Comparison of ENCODE assay signal across 19 cellular contexts in the genomic region with DNA sequence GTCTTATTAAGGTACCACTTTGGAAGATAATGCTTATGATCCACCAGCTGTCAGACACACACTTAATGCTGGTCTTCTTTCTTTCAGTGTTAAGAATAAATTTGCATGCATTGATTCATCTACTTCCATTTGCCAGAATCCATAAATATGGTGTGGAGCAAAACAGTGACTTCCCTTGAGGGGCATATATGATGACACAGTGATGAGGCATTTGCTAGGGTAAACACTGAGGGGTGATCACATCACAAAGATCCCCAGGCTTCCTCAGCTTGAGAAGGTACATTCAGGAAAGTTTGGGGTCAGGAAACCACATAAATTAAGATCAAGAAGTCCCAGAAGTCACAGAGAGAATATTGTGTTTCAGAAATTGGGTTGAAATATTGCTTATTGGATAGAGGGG. TPM values are rescaled to one million over a fixed set of nuclear protein-coding genes. Genes with fewer than 3 reads are reported as not detected.
DNase-seq lines count a peak whose midpoint lies in the region; ATAC-seq, FAIRE-seq and TF ChIP-seq lines count a peak whose summit lies in the region.
"Had no signal": no experiment of that assay in that cellular context is flagged by ENCODE, and none has a peak within 500 bp of the region (broad histone marks: within the 10 kb centered on the region; RNA-seq: fewer than 3 reads in every experiment).

No MANE protein-coding gene starts in this region.

- no peaks in the 10 kb centered on the region for H3K36me3 ChIP-seq in keratinocyte (ENCODE audit: control insufficient read depth in 2 of 2, extremely low read depth in 1 of 2, insufficient read depth in 2 of 2, low read length in 2 of 2)
- no peaks in the 10 kb centered on the region for H3K36me3 ChIP-seq in tibial nerve
- H3K36me3 ChIP-seq: left ventricle myocardium inferior, SJSA1 had no signal

- H3K36me3 Mint-ChIP-seq in T-helper 2 cell treated with Interferon-gamma antibody and Interleukin-4, amounts not matched to agents 5 μg/mL and 100 μg/mL, for 36 hours (ENCODE audit: low read depth): peaks cover 83% of the 10 kb centered on the region
- peaks cover 93% of the 10 kb centered on the region for H3K36me3 Mint-ChIP-seq in activated CD8-positive, alpha-beta T cell treated with anti-CD3 and anti-CD28 coated beads, Interleukin-2, amount 10 ng/mL, durations not matched to agents 7 days and 5 days (ENCODE audit: low read depth)

- H3K9me1 ChIP-seq in keratinocyte (ENCODE audit: control insufficient read depth, extremely low read depth, insufficient read depth, low read length): no peaks in the 10 kb centered on the region

- TF ChIP-seq EP300 in tibial nerve (IDR thresholded peaks at IDR 0.05): no peak

- H3K4me2 ChIP-seq in keratinocyte (ENCODE audit: control insufficient read depth, extremely low read depth, insufficient read depth, low read depth, low read length): no peak overlapping the region
- H3K4me2 ChIP-seq: smooth muscle cell had no signal

- ATAC-seq in activated CD8-positive, alpha-beta T cell treated with anti-CD3 and anti-CD28 coated beads, Interleukin-2, amount 10 ng/mL, durations not matched to agents 7 days and 5 days: no peak
- ATAC-seq in HG03342 (IDR thresholded peaks at IDR 0.05; ENCODE audit: unreplicated experiment): no peak

- POLR2A ChIA-PET in activated CD8-positive, alpha-beta T cell treated with anti-CD3 and anti-CD28 coated beads, Interleukin-2, amount 10 ng/mL, durations not matched to agents 7 days and 5 days (lab: Charles Lee): interaction anchor here (0.7 to 2.8 kb wide), 4 partner anchors 11 to 63 kb away, joined by 3 to 15 read pairs (median 3); partner anchors contain the start of gene CD96

- H3K4me1 Mint-ChIP-seq in T-helper 2 cell treated with Interferon-gamma antibody and Interleukin-4, amounts not matched to agents 5 μg/mL and 100 μg/mL, for 36 hours (ENCODE audit: low read depth): peaks cover 74% of the 10 kb centered on the region
- H3K4me1 Mint-ChIP-seq in activated CD8-positive, alpha-beta T cell treated with anti-CD3 and anti-CD28 coated beads, Interleukin-2, amount 10 ng/mL, durations not matched to agents 7 days and 5 days (ENCODE audit: low read depth): peaks cover 87% of the 10 kb centered on the region

- no peak overlapping the region for H2AFZ ChIP-seq in keratinocyte (ENCODE audit: control insufficient read depth, low read length)

- H3K4me3 Mint-ChIP-seq in T-helper 2 cell treated with Interferon-gamma antibody and Interleukin-4, amounts not matched to agents 5 μg/mL and 100 μg/mL, for 36 hours: no peak overlapping the region
- no peak overlapping the region for H3K4me3 Mint-ChIP-seq in activated CD8-positive, alpha-beta T cell treated with anti-CD3 and anti-CD28 coated beads, Interleukin-2, amount 10 ng/mL, durations not matched to agents 7 days and 5 days
- H3K4me3 Mint-ChIP-seq: dendritic cell treated with granulocyte-macrophage colony-stimulating factor and Interleukin-4, amounts not matched to agents 40 ng/mL and 50 ng/mL, for 4 days had no signal

- DNase-seq in T-helper 2 cell treated with Interferon-gamma antibody and Interleukin-4, amounts not matched to agents 5 μg/mL and 100 μg/mL, for 36 hours (ENCODE audit: low spot score): no peak
- DNase-seq in T-helper 2 cell (no peak), EL (peak; percentile 84), keratinocyte (ENCODE audit: low read depth, low spot score) (no peak), tibial nerve (ENCODE audit: low spot score in 2 of 2) (no peak), NCI-H524 (lab: John Stamatoyannopoulos, UW) (no peak)
- no peak for DNase-seq in activated CD8-positive, alpha-beta T cell treated with anti-CD3 and anti-CD28 coated beads, Interleukin-2, amount 10 ng/mL, durations not matched to agents 7 days and 5 days
- DNase-seq: 8988T, left ventricle myocardium inferior, NCI-H187, NCI-H446 treated with DMSO at 0.1 percent for 48 hours, posterior cingulate gyrus had no signal

- dilution Hi-C loops in keratinocyte (cut with MboI; ENCODE audit: extremely low pct_ligation_motif_present, low sequenced_read_pairs): no loop called here

- peaks cover 25% of the 10 kb centered on the region for H3K4me1 ChIP-seq in keratinocyte (ENCODE audit: control insufficient read depth, extremely low read depth, insufficient read depth, low read length)
- H3K4me1 ChIP-seq in tibial nerve: no peaks in the 10 kb centered on the region
- H3K4me1 ChIP-seq: left ventricle myocardium inferior had no signal

- H3K27ac Mint-ChIP-seq in T-helper 2 cell treated with Interferon-gamma antibody and Interleukin-4, amounts not matched to agents 5 μg/mL and 100 μg/mL, for 36 hours: peak overlapping the region; percentile 50
- H3K27ac Mint-ChIP-seq in activated CD8-positive, alpha-beta T cell treated with anti-CD3 and anti-CD28 coated beads, Interleukin-2, amount 10 ng/mL, durations not matched to agents 7 days and 5 days: peak overlapping the region; percentile 51
- H3K27ac Mint-ChIP-seq: dendritic cell treated with granulocyte-macrophage colony-stimulating factor and Interleukin-4, amounts not matched to agents 40 ng/mL and 50 ng/mL, for 4 days had no signal

- H3K9me3 ChIP-seq in keratinocyte (ENCODE audit: control insufficient read depth, low read depth, low read length): no peaks in the 10 kb centered on the region
- no peaks in the 10 kb centered on the region for H3K9me3 ChIP-seq in tibial nerve
- H3K9me3 ChIP-seq: left ventricle myocardium inferior, SJSA1 had no signal

- CTCF ChIA-PET in activated CD8-positive, alpha-beta T cell treated with anti-CD3 and anti-CD28 coated beads, Interleukin-2, amount 10 ng/mL, durations not matched to agents 7 days and 5 days (lab: Charles Lee): interaction anchor here (0.7 to 4.9 kb wide), 5 partner anchors 11 to 27 kb away, joined by 3 to 24 read pairs (median 6); partner anchors contain the start of gene ZBED2

- H3K79me2 ChIP-seq in keratinocyte (ENCODE audit: control insufficient read depth, insufficient read depth, low read length): no peaks in the 10 kb centered on the region

- no peak for TF ChIP-seq POLR2A in tibial nerve (IDR thresholded peaks at IDR 0.05)

- TF ChIP-seq CTCF in keratinocyte (optimal IDR thresholded peaks at IDR 0.05 in 1 of 3, IDR thresholded peaks at IDR 0.05 in 1 of 3, conservative IDR thresholded peaks at IDR 0.05 in 1 of 3; ENCODE audit: extremely low read depth in 1 of 3, insufficient read depth in 2 of 3, low read length in 3 of 3): no peak
- no peak for TF ChIP-seq CTCF in tibial nerve (IDR thresholded peaks at IDR 0.05)

- H4K20me1 ChIP-seq in keratinocyte (ENCODE audit: control insufficient read depth, extremely low read depth, insufficient read depth, low read length): no peaks in the 10 kb centered on the region

- H3K27ac ChIP-seq in keratinocyte (ENCODE audit: control insufficient read depth, insufficient read depth, low read length): no peak overlapping the region
- H3K27ac ChIP-seq in tibial nerve: no peak overlapping the region
- H3K27ac ChIP-seq: left ventricle myocardium inferior, SJSA1 had no signal

- H3K27me3 ChIP-seq in keratinocyte (ENCODE audit: control insufficient read depth, extremely low read depth, insufficient read depth, low read length) (no peaks in the 10 kb centered on the region), tibial nerve (no peaks in the 10 kb centered on the region)
- H3K27me3 ChIP-seq: SJSA1 had no signal

- no peak overlapping the region for H3K4me3 ChIP-seq in keratinocyte (ENCODE audit: control insufficient read depth in 2 of 3, extremely low read depth in 1 of 3, insufficient read depth in 2 of 3, low read depth in 1 of 3, low read length in 3 of 3)
- no peak overlapping the region for H3K4me3 ChIP-seq in tibial nerve
- H3K4me3 ChIP-seq: left ventricle myocardium inferior, SJSA1, smooth muscle cell had no signal

- FAIRE-seq in keratinocyte (lab: Jason Lieb, UNC): peak; percentile 23
- FAIRE-seq: GM12891 had no signal

- peaks cover 4% of the 10 kb centered on the region for H3K9me3 Mint-ChIP-seq in T-helper 2 cell treated with Interferon-gamma antibody and Interleukin-4, amounts not matched to agents 5 μg/mL and 100 μg/mL, for 36 hours
- peaks cover 6% of the 10 kb centered on the region for H3K9me3 Mint-ChIP-seq in activated CD8-positive, alpha-beta T cell treated with anti-CD3 and anti-CD28 coated beads, Interleukin-2, amount 10 ng/mL, durations not matched to agents 7 days and 5 days (ENCODE audit: insufficient read depth)
- H3K9me3 Mint-ChIP-seq: dendritic cell treated with granulocyte-macrophage colony-stimulating factor and Interleukin-4, amounts not matched to agents 40 ng/mL and 50 ng/mL, for 4 days had no signal

- no peaks in the 10 kb centered on the region for H3K27me3 Mint-ChIP-seq in T-helper 2 cell treated with Interferon-gamma antibody and Interleukin-4, amounts not matched to agents 5 μg/mL and 100 μg/mL, for 36 hours (ENCODE audit: low read depth)
- H3K27me3 Mint-ChIP-seq in activated CD8-positive, alpha-beta T cell treated with anti-CD3 and anti-CD28 coated beads, Interleukin-2, amount 10 ng/mL, durations not matched to agents 7 days and 5 days (ENCODE audit: low read depth): no peaks in the 10 kb centered on the region
- H3K27me3 Mint-ChIP-seq: dendritic cell treated with granulocyte-macrophage colony-stimulating factor and Interleukin-4, amounts not matched to agents 40 ng/mL and 50 ng/mL, for 4 days had no signal

- no peak overlapping the region for H3K9ac ChIP-seq in keratinocyte (ENCODE audit: control insufficient read depth, extremely low read depth, insufficient read depth, low read length)

RNA-seq across cellular contexts. Expression of gene ZBED2, which starts 9.9 kb away (rescaled TPM):
- under 1 TPM; 0.68 to 0.74 TPM for total RNA-seq in activated CD8-positive, alpha-beta T cell treated with anti-CD3 and anti-CD28 coated beads, Interleukin-2, amount 10 ng/mL, durations not matched to agents 7 days and 5 days
- 81.8 to 124 TPM (median 120 TPM) in 3 replicates for polyA plus RNA-seq in keratinocyte
- 15.2 TPM for polyA plus RNA-seq in keratinocyte (2011; ENCODE audit: low read depth)
- polyA plus RNA-seq in keratinocyte (2011; cell fraction: cytosol; rRNA removed): 92.8 and 126 TPM in 2 replicates
- 110 and 127 TPM in 2 replicates for polyA plus RNA-seq in keratinocyte (2011; cell fraction: nucleus; rRNA removed)
- polyA plus RNA-seq in keratinocyte (2012; ENCODE audit: low replicate concordance): 34.1 and 119 TPM in 2 replicates
- 42.4 to 73.9 TPM (median 48.8 TPM) in 3 replicates for polyA minus RNA-seq in keratinocyte
- polyA minus RNA-seq in keratinocyte (2011; cell fraction: cytosol; rRNA and poly(A)+ RNA removed): 60.4 TPM
- 33.4 and 52.2 TPM in 2 replicates for polyA minus RNA-seq in keratinocyte (2011; cell fraction: nucleus; rRNA and poly(A)+ RNA removed)
- not detected for total RNA-seq in tibial nerve
- total RNA-seq: G401, left ventricle myocardium inferior, LHCN-M2, SJSA1 had no signal
